Comparison of ENCODE assay signal across 28 cellular contexts in the genomic region with DNA sequence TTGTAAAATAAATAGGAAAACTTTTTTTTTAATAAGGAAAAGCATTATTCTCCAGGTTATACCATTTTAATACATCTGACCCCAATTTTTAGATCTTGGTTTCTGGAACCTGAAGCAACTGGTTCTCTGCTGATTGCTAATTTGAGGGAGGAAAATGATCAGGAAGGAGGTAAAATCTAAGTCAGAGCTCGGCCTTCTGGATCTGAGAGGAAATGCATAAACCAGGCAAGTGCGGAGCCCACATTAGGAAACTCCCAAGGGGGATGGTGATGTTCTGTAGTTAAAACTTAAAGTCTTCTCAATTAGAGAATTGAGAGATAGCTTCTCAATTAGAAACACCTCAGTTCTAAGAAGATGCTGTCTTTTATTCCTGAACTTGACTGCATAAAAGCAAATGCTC.
DNase-seq lines count a peak whose midpoint lies in the region; ATAC-seq and TF ChIP-seq lines count a peak whose summit lies in the region.
"Had no signal": no experiment of that assay in that cellular context is flagged by ENCODE, and none has a peak within 500 bp of the region (broad histone marks: within the 10 kb centered on the region; RNA-seq: fewer than 3 reads in every experiment).

No MANE protein-coding gene starts in this region.

- H3K4me3 ChIP-seq in SK-N-SH (ENCODE audit: low read depth in 2 of 2, low read length in 1 of 2) (no peak overlapping the region), mesendoderm (ENCODE audit: low read length) (no peak overlapping the region)
- H3K4me3 ChIP-seq: HAP-1, neural progenitor cell, PC-9 had no signal

- H3K4me3 Mint-ChIP-seq in HFFc6: no peak overlapping the region
- H3K4me3 Mint-ChIP-seq: activated CD8-positive, alpha-beta T cell treated with anti-CD3 and anti-CD28 coated beads, Interleukin-2, amount 10 ng/mL, durations not matched to agents 7 days and 5 days; activated naive CD8-positive, alpha-beta T cell treated with anti-CD3 and anti-CD28 coated beads, Interleukin-2, amount 10 ng/mL, durations not matched to agents 7 days and 5 days; B cell; neural progenitor cell had no signal

- H3K27ac Mint-ChIP-seq in HFFc6: no peak overlapping the region
- H3K27ac Mint-ChIP-seq: activated CD8-positive, alpha-beta T cell treated with anti-CD3 and anti-CD28 coated beads, Interleukin-2, amount 10 ng/mL, durations not matched to agents 7 days and 5 days; activated naive CD8-positive, alpha-beta T cell treated with anti-CD3 and anti-CD28 coated beads, Interleukin-2, amount 10 ng/mL, durations not matched to agents 7 days and 5 days; B cell; neural progenitor cell had no signal

- H3F3A ChIP-seq in SK-N-SH (replicated peaks; ENCODE audit: insufficient read depth): no peaks in the 10 kb centered on the region

- H3K23ac ChIP-seq in mesendoderm (ENCODE audit: low read length): no peak overlapping the region

- no peak overlapping the region for H2BK120ac ChIP-seq in mesendoderm (ENCODE audit: low read depth, low read length)

- WGBS in SK-N-SH (ENCODE audit: low lambda C conversion rate): 83% methylated on average over 2 of the region's 2 CpGs
- WGBS in mesendoderm (ENCODE audit: extremely low coverage, insufficient coverage, low lambda C conversion rate): no CpG with 5 or more reads among the region's 2 CpGs

- H3K4me1 ChIP-seq in SK-N-SH (ENCODE audit: control insufficient read depth in 1 of 2, insufficient read depth in 2 of 2, low read depth in 1 of 2, low read length in 1 of 2) (no peaks in the 10 kb centered on the region), mesendoderm (ENCODE audit: control insufficient read depth, low read depth, low read length) (no peaks in the 10 kb centered on the region)
- H3K4me1 ChIP-seq: neural progenitor cell had no signal

- TF ChIP-seq CTCF in SK-N-SH (IDR thresholded peaks at IDR 0.05) (no peak), HFFc6 (IDR thresholded peaks at IDR 0.05) (no peak)

- CTCF ChIA-PET in SK-N-SH (lab: Yijun Ruan, JAX): interaction anchor here (1.1 to 1.5 kb wide), 6 partner anchors 110 to 325 kb away, joined by 3 to 6 read pairs (median 4); no protein-coding TSS in a partner anchor

- H3K27ac ChIP-seq in SK-N-SH (ENCODE audit: low read depth in 2 of 2, low read length in 1 of 2) (no peak overlapping the region), mesendoderm (ENCODE audit: low read depth, low read length) (no peak overlapping the region)
- H3K27ac ChIP-seq: neural progenitor cell, PC-9 had no signal

- no peaks in the 10 kb centered on the region for H3K79me1 ChIP-seq in mesendoderm (ENCODE audit: low read length)

- H4K20me1 ChIP-seq in SK-N-SH (ENCODE audit: insufficient read depth): no peaks in the 10 kb centered on the region

- peaks cover 3% of the 10 kb centered on the region for H3K27me3 Mint-ChIP-seq in HFFc6 (ENCODE audit: insufficient read depth)

- H3K9me2 ChIP-seq in SK-N-SH: no peaks in the 10 kb centered on the region

- H3K36me3 ChIP-seq in SK-N-SH (replicated peaks in 1 of 2; ENCODE audit: control insufficient read depth in 1 of 2, insufficient read depth in 2 of 2, low read length in 1 of 2): no peaks in the 10 kb centered on the region
- H3K36me3 ChIP-seq in mesendoderm (ENCODE audit: control insufficient read depth, insufficient read depth, low read length): no peaks in the 10 kb centered on the region
- H3K36me3 ChIP-seq: HAP-1, neural progenitor cell had no signal

- DNase-seq in SK-N-SH: no peak
- peak; percentile 15 for DNase-seq in NCI-H82 (lab: John Stamatoyannopoulos, UW)
- peak; percentile 42 for DNase-seq in fibroblast of peridontal ligament (ENCODE audit: extremely low read depth)
- peak; percentile 32 for DNase-seq in mesendoderm
- DNase-seq in HFFc6: no peak
- no peak for DNase-seq in stimulated activated CD8-positive, alpha-beta memory T cell treated with anti-CD3 and anti-CD28 coated beads, Interleukin-4, amount 100 ng/mL, for 48 hours
- DNase-seq: activated CD4-positive, alpha-beta T cell treated with anti-CD3 and anti-CD28 coated beads for 1 hour; activated CD8-positive, alpha-beta T cell treated with anti-CD3 and anti-CD28 coated beads, Interleukin-2, amount 10 ng/mL, durations not matched to agents 7 days and 5 days; activated effector memory CD4-positive, alpha-beta T cell treated with Interleukin-2 at 50 U/mL for 16 hours; activated naive CD8-positive, alpha-beta T cell treated with anti-CD3 and anti-CD28 coated beads, Interleukin-2, amount 10 ng/mL, durations not matched to agents 7 days and 5 days; activated T-cell treated with anti-CD3 and anti-CD28 coated beads for 4 hours; cerebellar nuclear complex; DMS79 treated with DMSO at 0.1 percent for 48 hours; foreskin melanocyte; Kasumi-1; NCI-H1048; NCI-H2029 treated with DMSO at 0.1 percent for 48 hours; NCI-H226; PC-9; posterior cingulate gyrus; SHP77 treated with DMSO at 0.1 percent for 48 hours; T-helper 1 cell; trophoblast cell had no signal

- H3K18ac ChIP-seq in mesendoderm (ENCODE audit: low read length): no peak overlapping the region

- H3K9me3 Mint-ChIP-seq in HFFc6: no peaks in the 10 kb centered on the region
- H3K9me3 Mint-ChIP-seq: activated naive CD8-positive, alpha-beta T cell treated with anti-CD3 and anti-CD28 coated beads, Interleukin-2, amount 10 ng/mL, durations not matched to agents 7 days and 5 days; neural progenitor cell had no signal

- H3K79me2 ChIP-seq in SK-N-SH (ENCODE audit: insufficient read depth) (no peaks in the 10 kb centered on the region), mesendoderm (ENCODE audit: control insufficient read depth, insufficient read depth, low read length) (no peaks in the 10 kb centered on the region)

- ATAC-seq in SK-N-SH treated with all-trans-retinoic acid at 6 μM for 48 hours (no peak), GM21717 (IDR thresholded peaks at IDR 0.05; ENCODE audit: unreplicated experiment) (no peak)
- ATAC-seq: activated CD8-positive, alpha-beta T cell treated with anti-CD3 and anti-CD28 coated beads, Interleukin-2, amount 10 ng/mL, durations not matched to agents 7 days and 5 days had no signal

- no peak for TF ChIP-seq EP300 in SK-N-SH (IDR thresholded peaks at IDR 0.05; ENCODE audit: borderline replicate concordance in 1 of 2, low read depth in 1 of 2, low read length in 1 of 2)

- no peak overlapping the region for H2AK5ac ChIP-seq in mesendoderm (ENCODE audit: low read length)

- H3K56ac ChIP-seq in mesendoderm (ENCODE audit: low read length): no peak overlapping the region

- POLR2A ChIA-PET in SK-N-SH (lab: Yijun Ruan, JAX): no interaction called here

- H2AFZ ChIP-seq in SK-N-SH (ENCODE audit: low read depth): no peak overlapping the region
- H2AFZ ChIP-seq: neural progenitor cell, PC-9 had no signal

- H3K27me3 ChIP-seq in SK-N-SH (ENCODE audit: insufficient read depth) (no peaks in the 10 kb centered on the region), mesendoderm (ENCODE audit: insufficient read depth, low read length, poor library complexity) (no peaks in the 10 kb centered on the region)
- H3K27me3 ChIP-seq: neural progenitor cell had no signal

- H3K4me2 ChIP-seq in SK-N-SH: no peak overlapping the region
- H3K4me2 ChIP-seq in mesendoderm (ENCODE audit: low read length): no peak overlapping the region
- H3K4me2 ChIP-seq: neural progenitor cell, PC-9 had no signal

- no peaks in the 10 kb centered on the region for H3K9me3 ChIP-seq in SK-N-SH
- H3K9me3 ChIP-seq: HAP-1 had no signal

- H4K5ac ChIP-seq in mesendoderm (ENCODE audit: low read length): no peak overlapping the region

- H3K4ac ChIP-seq in mesendoderm (ENCODE audit: low read depth, low read length): no peak overlapping the region

- peak; percentile 48 for TF ChIP-seq RAD21 in SK-N-SH (IDR thresholded peaks at IDR 0.05; ENCODE audit: low read length)

- no peak overlapping the region for H2BK15ac ChIP-seq in mesendoderm (replicated peaks; ENCODE audit: low read depth)

- no peak overlapping the region for H2BK5ac ChIP-seq in mesendoderm (ENCODE audit: low read length)

- no peak overlapping the region for H4K8ac ChIP-seq in mesendoderm (ENCODE audit: low read depth, low read length)

- no peaks in the 10 kb centered on the region for H3K36me3 Mint-ChIP-seq in HFFc6 (ENCODE audit: low read depth)
- H3K36me3 Mint-ChIP-seq: activated naive CD8-positive, alpha-beta T cell treated with anti-CD3 and anti-CD28 coated beads, Interleukin-2, amount 10 ng/mL, durations not matched to agents 7 days and 5 days; neural progenitor cell had no signal

- H3K4me1 Mint-ChIP-seq in HFFc6 (ENCODE audit: low read depth): no peaks in the 10 kb centered on the region
- H3K4me1 Mint-ChIP-seq: activated naive CD8-positive, alpha-beta T cell treated with anti-CD3 and anti-CD28 coated beads, Interleukin-2, amount 10 ng/mL, durations not matched to agents 7 days and 5 days; B cell; neural progenitor cell had no signal

- H3K9ac ChIP-seq in SK-N-SH (no peak overlapping the region), mesendoderm (ENCODE audit: low read length) (no peak overlapping the region)
- H3K9ac ChIP-seq: neural progenitor cell had no signal

TF ChIP-seq in SK-N-SH, 30 proteins besides CTCF, POLR2A, EP300 and RAD21 (continues in another document):
- TF ChIP-seq FOXJ3 (CRISPR knock-in tag; IDR thresholded peaks at IDR 0.05) (no peak), RXRA (IDR thresholded peaks at IDR 0.05; ENCODE audit: borderline replicate concordance, low read depth) (no peak), JUND (IDR thresholded peaks at IDR 0.05) (no peak), YY1 (IDR thresholded peaks at IDR 0.05; ENCODE audit: low read depth) (no peak)
- TF ChIP-seq, protein P1, sequence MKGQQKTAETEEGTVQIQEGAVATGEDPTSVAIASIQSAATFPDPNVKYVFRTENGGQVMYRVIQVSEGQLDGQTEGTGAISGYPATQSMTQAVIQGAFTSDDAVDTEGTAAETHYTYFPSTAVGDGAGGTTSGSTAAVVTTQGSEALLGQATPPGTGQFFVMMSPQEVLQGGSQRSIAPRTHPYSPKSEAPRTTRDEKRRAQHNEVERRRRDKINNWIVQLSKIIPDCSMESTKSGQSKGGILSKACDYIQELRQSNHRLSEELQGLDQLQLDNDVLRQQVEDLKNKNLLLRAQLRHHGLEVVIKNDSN (IDR thresholded peaks at IDR 0.05; ENCODE audit: borderline replicate concordance, low read depth): no peak

TF ChIP-seq in SK-N-SH treated with all-trans-retinoic acid at 6 μM for 48 hours, 23 proteins besides CTCF, POLR2A, EP300 and RAD21 (continues in another document):
- TF ChIP-seq ZNF8 (CRISPR knock-in tag; IDR thresholded peaks at IDR 0.05): no peak
- no peak for TF ChIP-seq OSR1 (CRISPR knock-in tag; IDR thresholded peaks at IDR 0.05)
- no peak for TF ChIP-seq RARB (CRISPR knock-in tag; IDR thresholded peaks at IDR 0.05)
- TF ChIP-seq SNAI2 (CRISPR knock-in tag; IDR thresholded peaks at IDR 0.05): no peak
- TF ChIP-seq TCF4 (CRISPR knock-in tag; IDR thresholded peaks at IDR 0.05; ENCODE audit: borderline replicate concordance): no peak

Comparison
In these comparisons a context has a peak if more than half of its experiments do, and no peak if none do; other contexts are left out.
1. DNase-seq: peak in NCI-H82 (single experiment), fibroblast of peridontal ligament (single experiment) and mesendoderm (single experiment); none in SK-N-SH (single experiment), HFFc6 (single experiment) and stimulated activated CD8-positive, alpha-beta memory T cell treated with anti-CD3 and anti-CD28 coated beads, Interleukin-4, amount 100 ng/mL, for 48 hours (single experiment).